11 cellular contexts compared by ENCODE assay signal in the genomic region with DNA sequence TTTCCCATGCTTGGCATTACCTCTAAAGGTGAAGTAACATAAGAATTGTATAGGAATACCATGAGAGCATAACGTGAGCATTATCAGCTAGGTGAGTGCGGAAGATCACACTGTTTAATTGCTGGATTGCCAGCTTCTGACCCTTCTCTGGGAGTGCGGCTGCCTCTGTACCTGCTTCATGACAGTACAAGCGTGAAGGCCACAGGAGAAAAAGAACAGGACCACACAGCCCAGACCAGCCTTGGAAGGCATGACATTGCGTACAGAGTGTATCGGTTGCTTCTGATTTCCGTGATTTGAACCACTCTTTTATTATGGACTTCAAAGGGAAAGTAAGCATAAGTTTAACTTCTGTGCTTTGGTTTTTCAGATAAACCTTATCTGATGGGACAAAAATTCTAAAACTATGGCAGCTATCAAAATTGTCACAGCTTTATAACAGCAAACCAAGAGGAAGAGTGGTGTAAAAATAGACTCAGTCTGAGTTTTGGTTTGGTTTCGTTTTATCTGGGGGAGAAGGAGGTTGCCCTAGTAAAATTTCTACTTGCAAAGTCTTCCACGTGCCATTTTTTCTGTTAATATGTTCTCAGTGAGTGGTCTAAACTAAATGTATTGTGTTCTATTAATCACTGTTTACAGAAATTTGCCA.
A peak's percentile ranks its signal among the peaks of the same experiment; 100 is the strongest.
DNase-seq lines count a peak whose midpoint lies in the region; ATAC-seq and TF ChIP-seq lines count a peak whose summit lies in the region.
"Had no signal": no experiment of that assay in that cellular context is flagged by ENCODE, and none has a peak within 500 bp of the region (broad histone marks: within the 10 kb centered on the region; RNA-seq: fewer than 3 reads in every experiment).

No MANE protein-coding gene starts in this region.

- intact Hi-C loops in activated T-helper 1 cell treated with anti-CD3 and anti-CD28 coated beads, Interleukin-12 subunit alpha, Interleukin-12 subunit beta, Interleukin-2, Interleukin-4 antibody, amounts not matched to agents 30 ng/mL and 10 ng/mL and 1 ng/mL, durations not matched to agents 14 hours and 24 hours and 36 hours (cut with micrococcal nuclease): no loop called here

- H3K9me3 ChIP-seq in GM23248 (ENCODE audit: low read depth): no peaks in the 10 kb centered on the region
- H3K9me3 ChIP-seq: psoas muscle, SK-N-SH had no signal

- no peaks in the 10 kb centered on the region for H3K27me3 Mint-ChIP-seq in activated T-helper 1 cell treated with anti-CD3 and anti-CD28 coated beads, Interleukin-12 subunit alpha, Interleukin-12 subunit beta, Interleukin-2, Interleukin-4 antibody, amounts not matched to agents 30 ng/mL and 10 ng/mL and 1 ng/mL, durations not matched to agents 14 hours and 24 hours and 36 hours (ENCODE audit: insufficient read depth)
- H3K27me3 Mint-ChIP-seq in natural killer cell treated with Interleukin-12 subunit alpha and Interleukin-12 subunit beta and Interleukin-15 and Interleukin-18, amount 100 ng/mL, for 72 hours: no peaks in the 10 kb centered on the region

- peak overlapping the region; percentile 26 for H3K9ac ChIP-seq in GM23248
- H3K9ac ChIP-seq: SK-N-SH had no signal

- peaks cover 5% of the 10 kb centered on the region for H3K36me3 Mint-ChIP-seq in activated T-helper 1 cell treated with anti-CD3 and anti-CD28 coated beads, Interleukin-12 subunit alpha, Interleukin-12 subunit beta, Interleukin-2, Interleukin-4 antibody, amounts not matched to agents 30 ng/mL and 10 ng/mL and 1 ng/mL, durations not matched to agents 14 hours and 24 hours and 36 hours (ENCODE audit: low read depth)
- peaks cover 8% of the 10 kb centered on the region for H3K36me3 Mint-ChIP-seq in natural killer cell treated with Interleukin-12 subunit alpha and Interleukin-12 subunit beta and Interleukin-15 and Interleukin-18, amount 100 ng/mL, for 72 hours

- in situ Hi-C loops in GM23248 (cut with MboI): no loop called here

- H3K4me3 ChIP-seq in GM23248: peak overlapping the region; percentile 46
- H3K4me3 ChIP-seq in foreskin fibroblast (ENCODE audit: low read depth in 1 of 2, low read length in 2 of 2): no peak overlapping the region
- H3K4me3 ChIP-seq: psoas muscle had no signal

- peak overlapping the region; percentile 71 for H3K4me2 ChIP-seq in GM23248 (ENCODE audit: unreplicated experiment)
- H3K4me2 ChIP-seq: SK-N-SH had no signal

- no peaks in the 10 kb centered on the region for H3F3A ChIP-seq in GM23248 (ENCODE audit: insufficient read depth)

- ATAC-seq in GM18511 (IDR thresholded peaks at IDR 0.05; ENCODE audit: unreplicated experiment): peak; percentile 55
- peak in 1 of 2 donors; percentile 53 for ATAC-seq in natural killer cell treated with Interleukin-12 subunit alpha and Interleukin-12 subunit beta and Interleukin-15 and Interleukin-18, amount 100 ng/mL, for 72 hours

- peak overlapping the region; percentile 56 for H3K27ac Mint-ChIP-seq in activated T-helper 1 cell treated with anti-CD3 and anti-CD28 coated beads, Interleukin-12 subunit alpha, Interleukin-12 subunit beta, Interleukin-2, Interleukin-4 antibody, amounts not matched to agents 30 ng/mL and 10 ng/mL and 1 ng/mL, durations not matched to agents 14 hours and 24 hours and 36 hours
- peak overlapping the region; percentile 76 to 87 for H3K27ac Mint-ChIP-seq in natural killer cell treated with Interleukin-12 subunit alpha and Interleukin-12 subunit beta and Interleukin-15 and Interleukin-18, amount 100 ng/mL, for 72 hours

- H3K27ac ChIP-seq in GM23248: no peak overlapping the region
- H3K27ac ChIP-seq: psoas muscle had no signal

- 48 to 51% methylated on average over 9 of the region's 9 CpGs for WGBS in GM23248 (ENCODE audit: low coverage in 1 of 2, low lambda C conversion rate in 2 of 2, missing lambda C conversion rate in 2 of 2), 2 experiments

- no peaks in the 10 kb centered on the region for H3K36me3 ChIP-seq in GM23248 (ENCODE audit: low read depth)

- H4K20me1 ChIP-seq in GM23248 (ENCODE audit: insufficient read depth): no peaks in the 10 kb centered on the region

- TF ChIP-seq CTCF in foreskin fibroblast (IDR thresholded peaks at IDR 0.05; ENCODE audit: low read depth, low read length): no peak

- peaks cover 31% of the 10 kb centered on the region for H3K4me1 Mint-ChIP-seq in activated T-helper 1 cell treated with anti-CD3 and anti-CD28 coated beads, Interleukin-12 subunit alpha, Interleukin-12 subunit beta, Interleukin-2, Interleukin-4 antibody, amounts not matched to agents 30 ng/mL and 10 ng/mL and 1 ng/mL, durations not matched to agents 14 hours and 24 hours and 36 hours (ENCODE audit: low read depth)
- peaks cover 50 to 56% of the 10 kb centered on the region in 2 donors for H3K4me1 Mint-ChIP-seq in natural killer cell treated with Interleukin-12 subunit alpha and Interleukin-12 subunit beta and Interleukin-15 and Interleukin-18, amount 100 ng/mL, for 72 hours (ENCODE audit: low read depth in 2 of 2)

- H3K27me3 ChIP-seq in GM23248 (replicated peaks; ENCODE audit: insufficient read depth): no peaks in the 10 kb centered on the region

- H3K4me1 ChIP-seq in GM23248 (ENCODE audit: insufficient read depth): peaks cover 21% of the 10 kb centered on the region

- H3K9me3 Mint-ChIP-seq in activated T-helper 1 cell treated with anti-CD3 and anti-CD28 coated beads, Interleukin-12 subunit alpha, Interleukin-12 subunit beta, Interleukin-2, Interleukin-4 antibody, amounts not matched to agents 30 ng/mL and 10 ng/mL and 1 ng/mL, durations not matched to agents 14 hours and 24 hours and 36 hours: no peaks in the 10 kb centered on the region
- H3K9me3 Mint-ChIP-seq in natural killer cell treated with Interleukin-12 subunit alpha and Interleukin-12 subunit beta and Interleukin-15 and Interleukin-18, amount 100 ng/mL, for 72 hours: no peaks in the 10 kb centered on the region

- peak overlapping the region; percentile 68 for H3K4me3 Mint-ChIP-seq in activated T-helper 1 cell treated with anti-CD3 and anti-CD28 coated beads, Interleukin-12 subunit alpha, Interleukin-12 subunit beta, Interleukin-2, Interleukin-4 antibody, amounts not matched to agents 30 ng/mL and 10 ng/mL and 1 ng/mL, durations not matched to agents 14 hours and 24 hours and 36 hours
- peak overlapping the region; percentile 89 for H3K4me3 Mint-ChIP-seq in natural killer cell treated with Interleukin-12 subunit alpha and Interleukin-12 subunit beta and Interleukin-15 and Interleukin-18, amount 100 ng/mL, for 72 hours

- H3K9me2 ChIP-seq in GM23248 (ENCODE audit: insufficient read depth): no peaks in the 10 kb centered on the region
- H3K9me2 ChIP-seq: SK-N-SH had no signal

- peaks cover 88% of the 10 kb centered on the region for H3K79me2 ChIP-seq in GM23248 (ENCODE audit: insufficient read depth)

- 0 out of 2 replicates have a peak overlapping the region, but pooled peaks have one; percentile 3 for H2AFZ ChIP-seq in GM23248

- DNase-seq in GM23248 (no peak), mesenteric fat pad (ENCODE audit: low spot score) (no peak), foreskin fibroblast (no peak), NK-92 (lab: John Stamatoyannopoulos, UW; ENCODE audit: unreplicated experiment) (no peak)
- no peak for DNase-seq in activated T-helper 1 cell treated with anti-CD3 and anti-CD28 coated beads, Interleukin-12 subunit alpha, Interleukin-12 subunit beta, Interleukin-2, Interleukin-4 antibody, amounts not matched to agents 30 ng/mL and 10 ng/mL and 1 ng/mL, durations not matched to agents 14 hours and 24 hours and 36 hours (ENCODE audit: low spot score)
- no peak for DNase-seq in natural killer cell treated with Interleukin-12 subunit alpha and Interleukin-12 subunit beta and Interleukin-15 and Interleukin-18, amount 100 ng/mL, for 72 hours (ENCODE audit: low spot score)
- no peak for DNase-seq in activated CD4-positive, CD25-positive, alpha-beta regulatory T cell (lab: John Stamatoyannopoulos, UW)
- DNase-seq: NCI-H1105, SK-N-SH had no signal
